Comparison of ENCODE assay signal across 9 cellular contexts in the genomic region with DNA sequence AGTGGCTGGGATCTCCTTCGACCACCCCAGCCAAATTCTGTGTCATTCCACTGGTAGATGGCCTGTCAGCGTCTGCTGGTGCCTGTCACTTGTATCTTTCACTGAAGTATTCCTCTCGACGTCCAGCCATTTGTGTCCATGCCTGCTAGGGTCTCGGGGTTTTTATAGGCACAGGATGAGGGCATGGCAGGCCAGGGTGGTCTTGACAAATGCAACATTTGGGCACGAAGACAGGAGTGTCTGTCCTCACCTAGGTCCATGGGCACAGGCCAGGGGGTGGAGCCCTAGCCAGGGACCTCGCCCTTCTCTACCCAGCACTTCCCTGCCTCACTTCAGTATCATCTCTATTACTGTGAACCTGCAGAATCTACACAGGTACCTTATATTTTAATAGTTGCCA.
"Had no signal": no experiment of that assay in that cellular context is flagged by ENCODE, and none has a peak within 500 bp of the region (broad histone marks: within the 10 kb centered on the region; RNA-seq: fewer than 3 reads in every experiment).

No MANE protein-coding gene starts in this region.

- H3K4me3 ChIP-seq: GM23248, HAP-1 had no signal

- H3K27ac ChIP-seq: GM23248, HL-60 had no signal

- H3K4me1 ChIP-seq: HAP-1 had no signal

- ATAC-seq: HCT116, HepG2 had no signal

- H3K9me3 ChIP-seq: HAP-1 had no signal

- H2AFZ ChIP-seq: GM23248 had no signal

- H3K9ac ChIP-seq: GM23248 had no signal

- DNase-seq: GM23248, GOT3, HFFc6, KG1 had no signal

- FAIRE-seq: H54, HepG2 had no signal

- H3K36me3 ChIP-seq: HAP-1 had no signal
